1 cellular context compared by ENCODE assay signal in the genomic region with DNA sequence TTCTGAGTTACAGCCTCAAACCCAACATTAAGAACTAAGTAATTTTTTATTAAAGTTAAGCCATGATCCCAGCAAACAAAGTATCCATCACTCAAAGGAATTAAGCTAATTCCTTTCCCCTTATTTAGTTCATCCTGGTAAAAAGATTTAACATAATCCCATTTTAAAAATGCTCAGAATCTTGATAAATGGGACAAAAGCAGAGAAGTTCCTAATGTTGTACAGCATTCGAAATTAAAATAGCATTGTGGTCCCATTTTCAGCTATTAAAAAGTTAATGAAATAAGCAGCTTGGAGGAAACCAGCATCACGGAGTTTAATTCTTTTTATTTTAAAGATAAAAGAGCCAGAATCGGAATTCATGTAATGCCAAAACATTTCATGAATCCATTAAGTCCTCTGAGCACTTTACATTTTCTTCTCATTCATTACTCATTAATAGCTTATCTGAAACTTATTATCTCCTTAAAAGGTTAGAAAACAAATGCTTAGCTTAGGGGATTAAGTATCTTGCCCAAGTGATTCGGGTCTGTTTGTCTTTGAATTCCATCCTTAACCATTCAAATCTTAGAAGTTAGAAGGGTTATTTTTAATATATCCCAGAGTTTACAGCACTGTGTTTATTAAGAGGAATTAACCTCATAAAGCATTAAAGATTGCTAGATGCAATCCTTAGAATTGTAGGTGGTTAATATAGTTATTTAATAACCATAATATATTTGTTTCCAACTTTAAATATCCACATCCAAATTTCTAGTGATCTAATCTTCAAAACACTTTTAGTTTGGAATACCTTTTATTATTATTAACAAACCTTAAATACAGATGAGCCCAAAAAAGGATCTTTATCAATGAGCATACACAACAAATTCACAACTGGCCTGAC.
TF ChIP-seq lines count a peak whose summit lies in the region.

No MANE protein-coding gene starts in this region.

TF ChIP-seq in SK-N-SH, 30 proteins besides CTCF, POLR2A, EP300 and RAD21:
- TF ChIP-seq RXRA (IDR thresholded peaks at IDR 0.05; ENCODE audit: borderline replicate concordance, low read depth) (no peak), FOXJ3 (CRISPR knock-in tag; IDR thresholded peaks at IDR 0.05) (no peak), SMC3 (IDR thresholded peaks at IDR 0.05; ENCODE audit: low read depth, low read length) (no peak), EZH2phosphoT487 (IDR thresholded peaks at IDR 0.05; ENCODE audit: borderline replicate concordance, low read depth) (no peak)
- TF ChIP-seq, protein P1, sequence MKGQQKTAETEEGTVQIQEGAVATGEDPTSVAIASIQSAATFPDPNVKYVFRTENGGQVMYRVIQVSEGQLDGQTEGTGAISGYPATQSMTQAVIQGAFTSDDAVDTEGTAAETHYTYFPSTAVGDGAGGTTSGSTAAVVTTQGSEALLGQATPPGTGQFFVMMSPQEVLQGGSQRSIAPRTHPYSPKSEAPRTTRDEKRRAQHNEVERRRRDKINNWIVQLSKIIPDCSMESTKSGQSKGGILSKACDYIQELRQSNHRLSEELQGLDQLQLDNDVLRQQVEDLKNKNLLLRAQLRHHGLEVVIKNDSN (IDR thresholded peaks at IDR 0.05; ENCODE audit: borderline replicate concordance, low read depth): no peak
- TF ChIP-seq, protein P2, sequence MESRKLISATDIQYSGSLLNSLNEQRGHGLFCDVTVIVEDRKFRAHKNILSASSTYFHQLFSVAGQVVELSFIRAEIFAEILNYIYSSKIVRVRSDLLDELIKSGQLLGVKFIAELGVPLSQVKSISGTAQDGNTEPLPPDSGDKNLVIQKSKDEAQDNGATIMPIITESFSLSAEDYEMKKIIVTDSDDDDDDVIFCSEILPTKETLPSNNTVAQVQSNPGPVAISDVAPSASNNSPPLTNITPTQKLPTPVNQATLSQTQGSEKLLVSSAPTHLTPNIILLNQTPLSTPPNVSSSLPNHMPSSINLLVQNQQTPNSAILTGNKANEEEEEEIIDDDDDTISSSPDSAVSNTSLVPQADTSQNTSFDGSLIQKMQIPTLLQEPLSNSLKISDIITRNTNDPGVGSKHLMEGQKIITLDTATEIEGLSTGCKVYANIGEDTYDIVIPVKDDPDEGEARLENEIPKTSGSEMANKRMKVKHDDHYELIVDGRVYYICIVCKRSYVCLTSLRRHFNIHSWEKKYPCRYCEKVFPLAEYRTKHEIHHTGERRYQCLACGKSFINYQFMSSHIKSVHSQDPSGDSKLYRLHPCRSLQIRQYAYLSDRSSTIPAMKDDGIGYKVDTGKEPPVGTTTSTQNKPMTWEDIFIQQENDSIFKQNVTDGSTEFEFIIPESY (IDR thresholded peaks at IDR 0.05; ENCODE audit: borderline replicate concordance, low read depth): no peak
